Comparison of ENCODE assay signal across 7 cellular contexts in the genomic region with DNA sequence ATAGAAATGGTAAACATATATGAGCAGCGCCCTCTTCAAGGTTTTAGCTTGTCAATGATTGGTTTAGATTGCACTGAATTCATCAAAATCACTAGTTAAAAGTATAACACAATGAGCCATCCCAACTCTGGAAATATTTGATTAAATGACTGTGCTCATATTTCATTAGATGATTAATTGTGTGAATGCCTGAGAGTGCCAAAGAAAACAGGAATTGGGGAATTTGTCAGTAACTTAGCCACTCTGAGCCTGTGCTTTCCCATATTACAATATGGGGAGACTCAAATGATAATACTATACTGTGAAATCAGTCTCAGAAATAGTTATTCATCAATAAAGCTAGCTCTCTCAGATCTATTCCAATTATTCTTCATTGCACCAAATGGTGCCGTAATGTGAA.
"Had no signal": no experiment of that assay in that cellular context is flagged by ENCODE, and none has a peak within 500 bp of the region (broad histone marks: within the 10 kb centered on the region; RNA-seq: fewer than 3 reads in every experiment).

No MANE protein-coding gene starts in this region.

- H3K4me3 ChIP-seq: GM12878 had no signal

- FAIRE-seq: GM12878, GM12891, GM12892, GM18507, GM19239 had no signal

- DNase-seq: GDM1, GF-D8 had no signal
